18 cellular contexts compared by ENCODE assay signal in genomic region chrX:33285550-33285949, GRCh38.
DNase-seq lines count a peak whose midpoint lies in the region; FAIRE-seq and TF ChIP-seq lines count a peak whose summit lies in the region.
"Had no signal": no experiment of that assay in that cellular context is flagged by ENCODE, and none has a peak within 500 bp of the region (broad histone marks: within the 10 kb centered on the region; RNA-seq: fewer than 3 reads in every experiment).

No MANE protein-coding gene starts in this region.

- H3K4me3 Mint-ChIP-seq in MCF 10A (ENCODE audit: unreplicated experiment) (no peak overlapping the region), endothelial cell (ENCODE audit: unreplicated experiment) (no peak overlapping the region)
- H3K4me3 Mint-ChIP-seq: CD14-positive monocyte; CD8-positive, alpha-beta T cell; H9 had no signal

- H3K9me3 ChIP-seq in breast epithelium: no peaks in the 10 kb centered on the region

- H3K4me1 Mint-ChIP-seq in MCF 10A (ENCODE audit: insufficient read depth, unreplicated experiment) (no peaks in the 10 kb centered on the region), endothelial cell (ENCODE audit: unreplicated experiment) (no peaks in the 10 kb centered on the region)
- H3K4me1 Mint-ChIP-seq: CD14-positive monocyte, H9 had no signal

- H3K36me3 Mint-ChIP-seq in MCF 10A (ENCODE audit: insufficient read depth, unreplicated experiment) (no peaks in the 10 kb centered on the region), endothelial cell (ENCODE audit: low read depth, unreplicated experiment) (no peaks in the 10 kb centered on the region)
- H3K36me3 Mint-ChIP-seq: CD14-positive monocyte; CD8-positive, alpha-beta T cell had no signal

- H3K27ac Mint-ChIP-seq in MCF 10A (ENCODE audit: low read depth, unreplicated experiment) (no peak overlapping the region), endothelial cell (ENCODE audit: unreplicated experiment) (no peak overlapping the region)
- H3K27ac Mint-ChIP-seq: CD14-positive monocyte; CD8-positive, alpha-beta T cell; H9 had no signal

- no TSS peak for BruUV-seq in MCF 10A (replicated peaks; lab: Mats Ljungman, UMichigan)

- H3K4me1 ChIP-seq in breast epithelium: no peaks in the 10 kb centered on the region

- TF ChIP-seq CTCF in MCF 10A (IDR thresholded peaks at IDR 0.05; ENCODE audit: unreplicated experiment) (no peak), breast epithelium (IDR thresholded peaks at IDR 0.05) (no peak), bronchial epithelial cell (IDR thresholded peaks at IDR 0.05; ENCODE audit: insufficient read depth, low read length, severe bottlenecking) (no peak), endothelial cell (IDR thresholded peaks at IDR 0.05; ENCODE audit: unreplicated experiment) (no peak)

- H3K36me3 ChIP-seq in breast epithelium (no peaks in the 10 kb centered on the region), bronchial epithelial cell (ENCODE audit: control insufficient read depth, insufficient read depth, low read length) (no peaks in the 10 kb centered on the region)

- H3K27ac ChIP-seq in breast epithelium: no peak overlapping the region
- H3K27ac ChIP-seq: 22Rv1 had no signal

- FAIRE-seq in bronchial epithelial cell (lab: Jason Lieb, UNC): no peak
- FAIRE-seq: D721Med, GM12892 had no signal

- POLR2A ChIA-PET in MCF 10A (lab: Yijun Ruan, JAX): no interaction called here

- peaks cover 25% of the 10 kb centered on the region for H3K27me3 Mint-ChIP-seq in MCF 10A (ENCODE audit: insufficient read depth, unreplicated experiment)
- H3K27me3 Mint-ChIP-seq in endothelial cell (ENCODE audit: unreplicated experiment): no peaks in the 10 kb centered on the region

- CTCF ChIA-PET in MCF 10A (lab: Yijun Ruan, JAX): no interaction called here

- intact Hi-C loops in MCF 10A (cut with micrococcal nuclease): no loop called here
- intact Hi-C loops in breast epithelium (cut with DNase I; ENCODE audit: low total_unique reads): no loop called here

- no peak for TF ChIP-seq POLR2A in breast epithelium (IDR thresholded peaks at IDR 0.05)

- peak; percentile 6 for DNase-seq in MCF 10A (ENCODE audit: unreplicated experiment)
- DNase-seq in breast epithelium (ENCODE audit: low spot score in 2 of 2): no peak
- DNase-seq in bronchial epithelial cell (ENCODE audit: low read depth): peak; percentile 72
- peak; percentile 1 for DNase-seq in kidney tubule cell (ENCODE audit: low spot score)
- DNase-seq in activated CD4-positive, CD25-positive, alpha-beta regulatory T cell treated with anti-CD3 and anti-CD28 coated beads, Interleukin-2, amount 50 U/mL, for 72 hours: no peak
- DNase-seq in endothelial cell (ENCODE audit: low spot score): no peak
- DNase-seq in activated CD4-positive, alpha-beta T cell treated with anti-CD3 and anti-CD28 coated beads, Interleukin-2, amount 50 U/mL, for 48 hours: no peak
- DNase-seq: CD8-positive, alpha-beta T cell; COR-L47; DMS153; DND-41; GDM1; GOT3; H9 had no signal

- H3K9me3 Mint-ChIP-seq in MCF 10A (ENCODE audit: unreplicated experiment): no peaks in the 10 kb centered on the region
- no peaks in the 10 kb centered on the region for H3K9me3 Mint-ChIP-seq in endothelial cell (ENCODE audit: unreplicated experiment)

- H3K27me3 ChIP-seq in breast epithelium: peaks cover 0 to 4% of the 10 kb centered on the region in 2 donors
- H3K27me3 ChIP-seq in bronchial epithelial cell (ENCODE audit: control insufficient read depth, insufficient read depth, low read length): no peaks in the 10 kb centered on the region

- H3K4me3 ChIP-seq in breast epithelium (no peak overlapping the region), bronchial epithelial cell (ENCODE audit: low read depth, low read length) (no peak overlapping the region)

Comparison
In these comparisons a context has a peak if more than half of its experiments do, and no peak if none do; other contexts are left out.
1. DNase-seq: peak in MCF 10A (single experiment), bronchial epithelial cell (single experiment) and kidney tubule cell (single experiment); none in breast epithelium (0 of 2), activated CD4-positive, CD25-positive, alpha-beta regulatory T cell treated with anti-CD3 and anti-CD28 coated beads, Interleukin-2, amount 50 U/mL, for 72 hours (single experiment), endothelial cell (single experiment) and activated CD4-positive, alpha-beta T cell treated with anti-CD3 and anti-CD28 coated beads, Interleukin-2, amount 50 U/mL, for 48 hours (0 of 2).